Comparison of ENCODE assay signal across 15 cellular contexts in genomic region chr2:128558895-128559532, GRCh38.
DNase-seq lines count a peak whose midpoint lies in the region; ATAC-seq lines count a peak whose summit lies in the region.
"Had no signal": no experiment of that assay in that cellular context is flagged by ENCODE, and none has a peak within 500 bp of the region (broad histone marks: within the 10 kb centered on the region; RNA-seq: fewer than 3 reads in every experiment).

No MANE protein-coding gene starts in this region.

- H3K4me1 Mint-ChIP-seq in activated naive CD4-positive, alpha-beta T cell treated with anti-CD3 and anti-CD28 coated beads, Interleukin-2, amount 50 U/mL, for 24 hours, result no peaks in the 10 kb centered on the region
- H3K4me1 Mint-ChIP-seq: CD8-positive, alpha-beta memory T cell had no signal

- ATAC-seq in activated naive CD4-positive, alpha-beta T cell treated with anti-CD3 and anti-CD28 coated beads, Interleukin-2, amount 50 U/mL, for 72 hours, result no peak
- ATAC-seq in left lobe of liver, result no peak
- ATAC-seq: HCT116 had no signal

- no peaks in the 10 kb centered on the region for H3K36me3 Mint-ChIP-seq in activated naive CD4-positive, alpha-beta T cell treated with anti-CD3 and anti-CD28 coated beads, Interleukin-2, amount 50 U/mL, for 24 hours
- H3K36me3 Mint-ChIP-seq in activated naive CD4-positive, alpha-beta T cell treated with anti-CD3 and anti-CD28 coated beads, Interleukin-2, amount 50 U/mL, for 72 hours, result no peaks in the 10 kb centered on the region
- H3K36me3 Mint-ChIP-seq: CD8-positive, alpha-beta memory T cell had no signal

- peak overlapping the region; percentile 13 for H3K27ac Mint-ChIP-seq in activated naive CD4-positive, alpha-beta T cell treated with anti-CD3 and anti-CD28 coated beads, Interleukin-2, amount 50 U/mL, for 24 hours
- H3K27ac Mint-ChIP-seq in activated naive CD4-positive, alpha-beta T cell treated with anti-CD3 and anti-CD28 coated beads, Interleukin-2, amount 50 U/mL, for 72 hours, result no peak overlapping the region
- H3K27ac Mint-ChIP-seq: CD8-positive, alpha-beta memory T cell had no signal

- no peaks in the 10 kb centered on the region for H3K9me3 Mint-ChIP-seq in activated naive CD4-positive, alpha-beta T cell treated with anti-CD3 and anti-CD28 coated beads, Interleukin-2, amount 50 U/mL, for 24 hours
- H3K9me3 Mint-ChIP-seq in activated naive CD4-positive, alpha-beta T cell treated with anti-CD3 and anti-CD28 coated beads, Interleukin-2, amount 50 U/mL, for 72 hours, result no peaks in the 10 kb centered on the region

- no peak overlapping the region for H3K4me3 Mint-ChIP-seq in activated naive CD4-positive, alpha-beta T cell treated with anti-CD3 and anti-CD28 coated beads, Interleukin-2, amount 50 U/mL, for 24 hours
- H3K4me3 Mint-ChIP-seq: CD8-positive, alpha-beta memory T cell had no signal

- no peak for DNase-seq in activated naive CD4-positive, alpha-beta T cell treated with anti-CD3 and anti-CD28 coated beads, Interleukin-2, amount 50 U/mL, for 72 hours (ENCODE audit: low spot score in 2 of 2)
- DNase-seq in amniotic epithelial cell (ENCODE audit: low read depth) (peak; percentile 35), left lobe of liver (ENCODE audit: low spot score) (peak; percentile 32), renal cortical epithelial cell (ENCODE audit: low read depth) (peak; percentile 7), NCI-H526 treated with DMSO at 0.1 percent for 48 hours (lab: John Stamatoyannopoulos, UW) (no peak), activated gamma-delta T cell treated with Interleukin-2 at 50 U/mL for 16 hours (no peak)
- no peak for DNase-seq in stimulated activated CD4-positive, alpha-beta T cell treated with anti-CD3 and anti-CD28 coated beads, Interleukin-2, amount 100 ng/mL, for 48 hours
- DNase-seq: 8988T; AML-193; Caco-2; CD8-positive, alpha-beta memory T cell; DND-41; GDM1 had no signal

- no peaks in the 10 kb centered on the region for H3K27me3 Mint-ChIP-seq in activated naive CD4-positive, alpha-beta T cell treated with anti-CD3 and anti-CD28 coated beads, Interleukin-2, amount 50 U/mL, for 24 hours

Comparison
In these comparisons a context has a peak if more than half of its experiments do, and no peak if none do; other contexts are left out.
1. DNase-seq: peak in amniotic epithelial cell (single experiment), left lobe of liver (single experiment) and renal cortical epithelial cell (single experiment); none in activated naive CD4-positive, alpha-beta T cell treated with anti-CD3 and anti-CD28 coated beads, Interleukin-2, amount 50 U/mL, for 72 hours (0 of 2), NCI-H526 treated with DMSO at 0.1 percent for 48 hours (single experiment), activated gamma-delta T cell treated with Interleukin-2 at 50 U/mL for 16 hours (single experiment) and stimulated activated CD4-positive, alpha-beta T cell treated with anti-CD3 and anti-CD28 coated beads, Interleukin-2, amount 100 ng/mL, for 48 hours (0 of 2).